In genomic region chr19:13861714-13862531, GRCh38 we compare ENCODE assay signal across 8 cellular contexts. TPM values are rescaled to one million over a fixed set of nuclear protein-coding genes. Genes with fewer than 3 reads are reported as not detected.
A peak's percentile ranks its signal among the peaks of the same experiment; 100 is the strongest.
DNase-seq lines count a peak whose midpoint lies in the region; ATAC-seq and TF ChIP-seq lines count a peak whose summit lies in the region.

No MANE protein-coding gene starts in this region.

- intact Hi-C loops in CD4-positive, alpha-beta T cell (cut with DNase I, micrococcal nuclease): loop anchor here (1.0 to 5.0 kb wide), 8 partner anchors 12 to 585 kb away; no protein-coding TSS in a partner anchor

- peaks cover 41% of the 10 kb centered on the region for H3K4me1 Mint-ChIP-seq in CD4-positive, alpha-beta T cell (ENCODE audit: low read depth)

- no peaks in the 10 kb centered on the region for H3K9me3 ChIP-seq in CD4-positive, alpha-beta T cell (ENCODE audit: control insufficient read depth, low read length)
- H3K9me3 ChIP-seq in NT2/D1 (ENCODE audit: insufficient read depth, low read length): no peaks in the 10 kb centered on the region

- POLR2A ChIA-PET in CD4-positive, alpha-beta T cell (lab: Charles Lee): interaction anchor here (0.6 to 7.2 kb wide), 13 partner anchors 10 to 219 kb away, joined by 3 to 85 read pairs (median 6); partner anchors contain the start of genes C19orf53, MRI1 and ZSWIM4

- H3K4me3 ChIP-seq in NT2/D1 (ENCODE audit: insufficient read length, low read depth): peak overlapping the region; percentile 41
- peak overlapping the region; percentile 45 for H3K4me3 ChIP-seq in epithelial cell of esophagus (ENCODE audit: low read length)

- no peaks in the 10 kb centered on the region for H3K9me3 Mint-ChIP-seq in CD4-positive, alpha-beta T cell

- ATAC-seq in CD4-positive, alpha-beta T cell (ENCODE audit: poor library complexity): peak; percentile 84
- ATAC-seq in GM19397 (IDR thresholded peaks at IDR 0.05; ENCODE audit: unreplicated experiment) (peak; percentile 77), HG03571 (IDR thresholded peaks at IDR 0.05; ENCODE audit: unreplicated experiment) (peak; percentile 68)

- peaks cover 25% of the 10 kb centered on the region for H3K27me3 ChIP-seq in CD4-positive, alpha-beta T cell (ENCODE audit: control insufficient read depth, insufficient read depth, low read length)
- peaks cover 34% of the 10 kb centered on the region for H3K27me3 ChIP-seq in NT2/D1 (ENCODE audit: insufficient read depth, insufficient read length)

- H3K4me3 Mint-ChIP-seq in CD4-positive, alpha-beta T cell: peak overlapping the region; percentile 94

- H3K36me3 ChIP-seq in NT2/D1 (ENCODE audit: insufficient read depth, insufficient read length, low read length): no peaks in the 10 kb centered on the region

- no peaks in the 10 kb centered on the region for H3K36me3 Mint-ChIP-seq in CD4-positive, alpha-beta T cell (ENCODE audit: low read depth)

- H3K4me1 ChIP-seq in NT2/D1 (ENCODE audit: insufficient read depth, insufficient read length): peaks cover 36% of the 10 kb centered on the region

- peak overlapping the region; percentile 84 for H3K27ac ChIP-seq in CD4-positive, alpha-beta T cell (ENCODE audit: low read depth, low read length)

- peak; percentile 99 for TF ChIP-seq CTCF in CD4-positive, alpha-beta T cell (IDR thresholded peaks at IDR 0.05)
- peak; percentile 83 for TF ChIP-seq CTCF in epithelial cell of esophagus (IDR thresholded peaks at IDR 0.05; ENCODE audit: insufficient read depth, low read depth, low read length, missing control alignments)

- CTCF ChIA-PET in CD4-positive, alpha-beta T cell (lab: Charles Lee): interaction anchor here (0.9 to 2.9 kb wide), 22 partner anchors 11 to 584 kb away, joined by 3 to 78 read pairs (median 6); partner anchors contain the start of genes ASF1B, C19orf53, IL27RA and ZSWIM4

- peak overlapping the region; percentile 86 for H3K27ac Mint-ChIP-seq in CD4-positive, alpha-beta T cell

- H3K9ac ChIP-seq in NT2/D1 (ENCODE audit: insufficient read length, low read depth): peak overlapping the region; percentile 79

- H3K27me3 Mint-ChIP-seq in CD4-positive, alpha-beta T cell: peaks cover 30% of the 10 kb centered on the region

- peak; percentile 81 to 90 (median 85) for DNase-seq in CD4-positive, alpha-beta T cell
- peak; percentile 71 for DNase-seq in NT2/D1 (ENCODE audit: low read depth, low spot score)
- DNase-seq in activated T-cell treated with anti-CD3 and anti-CD28 coated beads for 24 hours (ENCODE audit: low read depth): peak; percentile 84
- peak; percentile 84 for DNase-seq in epithelial cell of esophagus (ENCODE audit: low read depth)
- peak; percentile 93 for DNase-seq in mucosa of gallbladder (ENCODE audit: low spot score)
- DNase-seq in stimulated activated CD8-positive, alpha-beta memory T cell treated with anti-CD3 and anti-CD28 coated beads, Interleukin-4, amount 100 ng/mL, for 24 hours (ENCODE audit: low read depth): peak; percentile 81

RNA-seq across cellular contexts. Expression of gene NANOS3, which starts 15.0 kb away (rescaled TPM):
- total RNA-seq in CD4-positive, alpha-beta T cell: under 1 TPM in 1 of 2 experiments, not detected in 1; 0.87 TPM
- 0.75 TPM for total RNA-seq in mucosa of gallbladder

RNA-seq across cellular contexts. Expression of gene BRME1, which starts 44.0 kb away (rescaled TPM):
- 1 to 10 TPM; 1.1 to 1.3 TPM for total RNA-seq in CD4-positive, alpha-beta T cell
- total RNA-seq in mucosa of gallbladder: 2.6 TPM

RNA-seq across cellular contexts. Expression of gene CC2D1A, which starts 44.1 kb away (rescaled TPM):
- total RNA-seq in CD4-positive, alpha-beta T cell: 10 to 100 TPM; 16.4 to 16.9 TPM
- total RNA-seq in mucosa of gallbladder: 57.1 TPM

Comparison
In these comparisons a context has a peak if more than half of its experiments do, and no peak if none do; other contexts are left out.
1. Peak in every context shown above with its lines: DNase-seq, ATAC-seq, H3K4me3 ChIP-seq and H3K27ac ChIP-seq.